1 cellular context compared by ENCODE assay signal in the genomic region with DNA sequence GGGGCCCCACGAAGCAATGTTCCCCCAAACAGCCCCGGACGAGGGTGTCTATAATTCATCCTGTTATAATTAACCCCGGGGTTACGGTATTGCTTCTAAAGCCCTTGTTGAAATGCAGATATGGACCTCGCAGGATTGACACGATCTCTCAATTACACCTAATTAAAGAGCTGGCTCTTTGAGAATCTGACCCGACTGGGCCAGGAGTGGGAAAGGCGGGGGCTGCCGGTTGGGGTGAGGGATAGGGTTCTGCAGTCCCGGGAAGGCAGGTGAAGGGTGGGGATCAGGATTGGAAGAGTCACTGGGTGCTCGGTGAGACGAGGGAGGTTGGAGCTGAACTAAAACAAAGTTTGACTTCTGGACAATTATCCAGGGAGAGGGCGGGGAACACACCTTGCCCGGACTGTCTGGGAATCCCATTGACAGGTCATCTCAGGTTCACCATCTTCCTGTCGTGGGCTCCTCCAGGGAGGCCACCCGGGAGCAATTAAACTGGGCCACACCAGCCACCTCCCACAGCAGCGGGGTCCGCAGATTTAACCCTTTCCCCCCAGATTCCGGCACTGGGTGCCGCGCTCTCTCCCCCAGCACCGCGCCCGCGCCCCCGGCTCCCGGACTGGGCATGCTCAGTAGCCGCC.
TF ChIP-seq lines count a peak whose summit lies in the region.

No MANE protein-coding gene starts in this region.

TF ChIP-seq in H1, 55 proteins besides CTCF, POLR2A, EP300 and RAD21 (continued from another document):
- TF ChIP-seq ZNF274 (IDR thresholded peaks at IDR 0.05; ENCODE audit: borderline replicate concordance, extremely low read depth, low read length) (no peak), CBX8 (IDR thresholded peaks at IDR 0.05; ENCODE audit: borderline replicate concordance, low read depth, low read length) (no peak), PHF8 (conservative IDR thresholded peaks at IDR 0.05; ENCODE audit: low read depth, low read length) (peak; percentile 29; the same call in 1 of the 2 replicates), JUND (IDR thresholded peaks at IDR 0.05; ENCODE audit: low read length) (0 out of 2 replicates have a peak, but pooled peaks have one; percentile 3), HDAC2 (IDR thresholded peaks at IDR 0.05; ENCODE audit: borderline replicate concordance in 1 of 2, low read depth in 2 of 2, low read length in 2 of 2) (no peak), GABPA (IDR thresholded peaks at IDR 0.05; ENCODE audit: borderline replicate concordance, insufficient read depth, low read length) (no peak), RBBP5 (IDR thresholded peaks at IDR 0.05; ENCODE audit: borderline replicate concordance, low read depth, low read length) (no peak)
